ENCODE assay signal across 15 cellular contexts in the genomic region with DNA sequence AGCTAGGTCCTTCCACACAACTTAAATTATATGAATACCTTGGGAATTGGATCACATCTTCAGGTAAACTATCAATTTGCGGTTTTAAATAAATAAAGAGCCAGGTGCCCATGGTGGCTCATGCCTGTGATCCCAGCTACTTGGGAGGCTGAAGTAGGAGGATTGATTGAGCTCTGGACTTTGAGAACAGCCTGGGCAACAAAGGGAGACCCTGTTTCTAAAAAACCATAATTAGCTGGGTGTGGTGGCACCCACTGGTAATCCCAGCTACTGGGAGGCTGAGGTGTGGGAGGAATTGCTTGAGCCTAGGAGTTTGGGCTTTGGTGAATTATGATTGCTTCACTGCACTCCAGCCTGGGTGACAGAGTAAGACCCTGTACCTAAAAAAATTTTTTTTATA. TPM values are rescaled to one million over a fixed set of nuclear protein-coding genes. Genes with fewer than 3 reads are reported as not detected.
DNase-seq lines count a peak whose midpoint lies in the region; ATAC-seq and TF ChIP-seq lines count a peak whose summit lies in the region.
"Had no signal": no experiment of that assay in that cellular context is flagged by ENCODE, and none has a peak within 500 bp of the region (broad histone marks: within the 10 kb centered on the region; RNA-seq: fewer than 3 reads in every experiment).

No MANE protein-coding gene starts in this region.

- H3K36me3 ChIP-seq in GM23338 (ENCODE audit: insufficient read depth) = peaks cover 14% of the 10 kb centered on the region
- H3K36me3 ChIP-seq: right atrium auricular region had no signal

- H3K4me1 Mint-ChIP-seq in CD14-positive monocyte (peaks cover 23% of the 10 kb centered on the region), GM23338 (peaks cover 17% of the 10 kb centered on the region; the same call in 2 of the 3 replicates), mesothelial cell of epicardium (peaks cover 23% of the 10 kb centered on the region)
- H3K4me1 Mint-ChIP-seq in activated CD8-positive, alpha-beta T cell treated with anti-CD3 and anti-CD28 coated beads for 36 hours (ENCODE audit: low read depth) = peaks cover 25% of the 10 kb centered on the region

- TF ChIP-seq CTCF in CD14-positive monocyte (IDR thresholded peaks at IDR 0.05) (no peak), GM23338 (conservative IDR thresholded peaks at IDR 0.05; ENCODE audit: low read depth in 2 of 2) (no peak), mesothelial cell of epicardium (IDR thresholded peaks at IDR 0.05; ENCODE audit: unreplicated experiment) (no peak)
- no peak for TF ChIP-seq CTCF in activated CD8-positive, alpha-beta T cell treated with anti-CD3 and anti-CD28 coated beads for 36 hours (IDR thresholded peaks at IDR 0.05)

- H3K4me1 ChIP-seq in GM23338 (ENCODE audit: insufficient read depth) = peaks cover 13% of the 10 kb centered on the region

- intact Hi-C loops in CD14-positive monocyte (cut with micrococcal nuclease) = no loop called here
- intact Hi-C loops in activated CD8-positive, alpha-beta T cell treated with anti-CD3 and anti-CD28 coated beads for 36 hours (cut with micrococcal nuclease) = no loop called here

- no peak overlapping the region for H3K27ac ChIP-seq in GM23338 (ENCODE audit: low read depth)
- H3K27ac ChIP-seq: right atrium auricular region had no signal

- no peak for ATAC-seq in GM23338
- no peak for ATAC-seq in activated CD8-positive, alpha-beta T cell treated with anti-CD3 and anti-CD28 coated beads for 36 hours
- no peak for ATAC-seq in GM21390 (IDR thresholded peaks at IDR 0.05; ENCODE audit: unreplicated experiment)

- peak overlapping the region; percentile 95; the same call in 1 of the 2 replicates for H3K4me2 ChIP-seq in GM23338

- no peak overlapping the region for H3K4me3 Mint-ChIP-seq in CD14-positive monocyte
- 0 out of 3 replicates have a peak overlapping the region, but pooled peaks have one; percentile 17 for H3K4me3 Mint-ChIP-seq in GM23338
- H3K4me3 Mint-ChIP-seq in activated CD8-positive, alpha-beta T cell treated with anti-CD3 and anti-CD28 coated beads for 36 hours = peak overlapping the region; percentile 34
- H3K4me3 Mint-ChIP-seq in mesothelial cell of epicardium = no peak overlapping the region

- POLR2A ChIA-PET in activated CD8-positive, alpha-beta T cell treated with anti-CD3 and anti-CD28 coated beads for 36 hours (lab: Charles Lee) = interaction anchor here (0.7 kb wide), 1 partner anchor 59 kb away, joined by 3 read pairs; the partner anchor contains the start of gene C6orf62

- H3K36me3 Mint-ChIP-seq in CD14-positive monocyte = peaks cover 12 to 30% of the 10 kb centered on the region in 2 donors
- H3K36me3 Mint-ChIP-seq in GM23338 (ENCODE audit: low read depth) = peaks cover 59% of the 10 kb centered on the region
- peaks cover 56% of the 10 kb centered on the region for H3K36me3 Mint-ChIP-seq in activated CD8-positive, alpha-beta T cell treated with anti-CD3 and anti-CD28 coated beads for 36 hours (ENCODE audit: low read depth)
- H3K36me3 Mint-ChIP-seq in mesothelial cell of epicardium = peaks cover 11% of the 10 kb centered on the region

- H3K9me3 Mint-ChIP-seq in CD14-positive monocyte = no peaks in the 10 kb centered on the region
- H3K9me3 Mint-ChIP-seq in GM23338 = no peaks in the 10 kb centered on the region
- H3K9me3 Mint-ChIP-seq in activated CD8-positive, alpha-beta T cell treated with anti-CD3 and anti-CD28 coated beads for 36 hours = no peaks in the 10 kb centered on the region
- no peaks in the 10 kb centered on the region for H3K9me3 Mint-ChIP-seq in mesothelial cell of epicardium

- H3K9me2 ChIP-seq in GM23338 (ENCODE audit: insufficient read depth) = no peaks in the 10 kb centered on the region

- CTCF ChIA-PET in activated CD8-positive, alpha-beta T cell treated with anti-CD3 and anti-CD28 coated beads for 36 hours (lab: Charles Lee) = interaction anchor here (0.6 to 1.2 kb wide), 3 partner anchors 10 to 292 kb away, joined by 3 read pairs; no protein-coding TSS in a partner anchor

- H3K27me3 Mint-ChIP-seq in CD14-positive monocyte (ENCODE audit: low read depth in 3 of 3) = no peaks in the 10 kb centered on the region
- peaks cover 8% of the 10 kb centered on the region for H3K27me3 Mint-ChIP-seq in GM23338 (ENCODE audit: insufficient read depth, low read depth, poor library complexity)
- H3K27me3 Mint-ChIP-seq in activated CD8-positive, alpha-beta T cell treated with anti-CD3 and anti-CD28 coated beads for 36 hours = no peaks in the 10 kb centered on the region
- no peaks in the 10 kb centered on the region for H3K27me3 Mint-ChIP-seq in mesothelial cell of epicardium (ENCODE audit: low read depth)

- no peaks in the 10 kb centered on the region for H3F3A ChIP-seq in GM23338 (replicated peaks; ENCODE audit: low read depth)

- H3K27me3 ChIP-seq in GM23338 (ENCODE audit: insufficient read depth) = no peaks in the 10 kb centered on the region
- H3K27me3 ChIP-seq: right atrium auricular region had no signal

- DNase-seq in CD14-positive monocyte (ENCODE audit: low spot score) (no peak), GM23338 (ENCODE audit: low spot score) (no peak), mesothelial cell of epicardium (ENCODE audit: low spot score in 2 of 2, unreplicated experiment in 2 of 2) (no peak), nucleus accumbens (lab: John Stamatoyannopoulos, UW) (no peak), activated gamma-delta T cell (lab: John Stamatoyannopoulos, UW) (no peak), GDM1 (lab: John Stamatoyannopoulos, UW) (no peak)
- DNase-seq in activated CD8-positive, alpha-beta T cell treated with anti-CD3 and anti-CD28 coated beads for 36 hours = no peak
- DNase-seq: activated CD8-positive, alpha-beta memory T cell treated with anti-CD3 and anti-CD28 coated beads, Interleukin-2, amount 50 U/mL, for 4 hours; NCI-H146 had no signal

- H3K4me3 ChIP-seq in GM23338 = no peak overlapping the region
- H3K4me3 ChIP-seq: right atrium auricular region had no signal

- H2AFZ ChIP-seq in GM23338 = no peak overlapping the region

- peaks cover 68% of the 10 kb centered on the region for H3K79me2 ChIP-seq in GM23338 (replicated peaks; ENCODE audit: insufficient read depth)

- peak overlapping the region in 4 of 7 donors; percentile 30 to 76 (median 73) for H3K27ac Mint-ChIP-seq in CD14-positive monocyte
- H3K27ac Mint-ChIP-seq in GM23338 = no peak overlapping the region
- no peak overlapping the region for H3K27ac Mint-ChIP-seq in activated CD8-positive, alpha-beta T cell treated with anti-CD3 and anti-CD28 coated beads for 36 hours
- H3K27ac Mint-ChIP-seq in mesothelial cell of epicardium = peak overlapping the region; percentile 4

- H4K20me1 ChIP-seq in GM23338 (replicated peaks; ENCODE audit: insufficient read depth) = peaks cover 27% of the 10 kb centered on the region

TF ChIP-seq in GM23338, 12 proteins besides CTCF, POLR2A, EP300 and RAD21 (continues in another document):
- TF ChIP-seq REST (IDR thresholded peaks at IDR 0.05; ENCODE audit: unreplicated experiment) (no peak), STAT1 (IDR thresholded peaks at IDR 0.05; ENCODE audit: unreplicated experiment) (no peak)

RNA-seq across cellular contexts. Expression of gene GMNN, which starts 3.4 kb away (rescaled TPM):
- polyA plus RNA-seq in CD14-positive monocyte (1 to 10 TPM; 2.6 to 5.2 TPM), GM23338 (2016; fragmentation: Nextera tagmentation; extraction: Ambion mirVana) (183 and 202 TPM in 2 replicates)
- 88.2 and 89.1 TPM in 2 replicates for total RNA-seq in GM23338 (2014; rRNA removed; shearing (Covaris generic))
- 10 to 100 TPM; 69.2 to 72.6 TPM for total RNA-seq in activated CD8-positive, alpha-beta T cell treated with anti-CD3 and anti-CD28 coated beads for 36 hours
- total RNA-seq in mesothelial cell of epicardium = 21.3 to 25.1 TPM (median 23.4 TPM) in 3 replicates

RNA-seq across cellular contexts. Expression of gene ARMH2, which starts 20.6 kb away (rescaled TPM):
- polyA plus RNA-seq in CD14-positive monocyte = under 1 TPM in 1 of 2 donors, not detected in 1; 0.34 TPM
- not detected in 2 replicates for total RNA-seq in GM23338 (2014; rRNA removed; shearing (Covaris generic))
- polyA plus RNA-seq in GM23338 (2016; fragmentation: Nextera tagmentation; extraction: Ambion mirVana) = not detected in 2 replicates
- total RNA-seq in activated CD8-positive, alpha-beta T cell treated with anti-CD3 and anti-CD28 coated beads for 36 hours = under 1 TPM in 1 of 2 experiments, not detected in 1; 0.40 TPM
- total RNA-seq in mesothelial cell of epicardium = not detected in 3 replicates
- total RNA-seq: bronchial epithelial cell, mononuclear cell, right atrium auricular region, subcutaneous adipose tissue had no signal
- polyA plus RNA-seq: esophagus had no signal

RNA-seq across cellular contexts. Expression of gene C6orf62, which starts 59.2 kb away (rescaled TPM):
- polyA plus RNA-seq in CD14-positive monocyte (10 to 100 TPM; 55.4 to 78.8 TPM), GM23338 (2016; fragmentation: Nextera tagmentation; extraction: Ambion mirVana) (63.1 and 66.7 TPM in 2 replicates)
- total RNA-seq in GM23338 (2014; rRNA removed; shearing (Covaris generic)) = 78.4 and 79.9 TPM in 2 replicates
- 100 to 1,000 TPM; 103 to 106 TPM for total RNA-seq in activated CD8-positive, alpha-beta T cell treated with anti-CD3 and anti-CD28 coated beads for 36 hours
- 60.5 to 61.9 TPM (median 61.0 TPM) in 3 replicates for total RNA-seq in mesothelial cell of epicardium

Comparison
In these comparisons a context has a peak if more than half of its experiments do, and no peak if none do; other contexts are left out.
1. H3K27ac Mint-ChIP-seq: peak in CD14-positive monocyte (4 of 7) and mesothelial cell of epicardium (single experiment); none in GM23338 (single experiment) and activated CD8-positive, alpha-beta T cell treated with anti-CD3 and anti-CD28 coated beads for 36 hours (single experiment).
2. H3K4me3 Mint-ChIP-seq: peak in GM23338 (single experiment) and activated CD8-positive, alpha-beta T cell treated with anti-CD3 and anti-CD28 coated beads for 36 hours (single experiment); none in CD14-positive monocyte (0 of 2) and mesothelial cell of epicardium (single experiment).